Comparison of ENCODE assay signal across 27 cellular contexts in genomic region chrY:13053501-13053900, GRCh38.
A peak's percentile ranks its signal among the peaks of the same experiment; 100 is the strongest.
DNase-seq lines count a peak whose midpoint lies in the region; ATAC-seq, FAIRE-seq and TF ChIP-seq lines count a peak whose summit lies in the region.
"Had no signal": no experiment of that assay in that cellular context is flagged by ENCODE, and none has a peak within 500 bp of the region (broad histone marks: within the 10 kb centered on the region; RNA-seq: fewer than 3 reads in every experiment).

No MANE protein-coding gene starts in this region.

- intact Hi-C loops in right cardiac atrium (cut with DNase I), result no loop called here

- no peak for TF ChIP-seq CTCF in bronchial epithelial cell (IDR thresholded peaks at IDR 0.05; ENCODE audit: insufficient read depth, low read length, severe bottlenecking)

- FAIRE-seq in bronchial epithelial cell (lab: Jason Lieb, UNC), result no peak
- FAIRE-seq: A204.1, GM12878, GM12892, GM18507, GM19239 had no signal

- H3K9me3 ChIP-seq in right cardiac atrium (ENCODE audit: control insufficient read depth, low read length), result no peaks in the 10 kb centered on the region
- H3K9me3 ChIP-seq: BE2C, BLaER1 had no signal

- H3K36me3 ChIP-seq in bronchial epithelial cell (ENCODE audit: control insufficient read depth, insufficient read depth, low read length), result no peaks in the 10 kb centered on the region
- H3K36me3 ChIP-seq: BE2C, BLaER1 had no signal

- H3K27ac ChIP-seq in epithelial cell of prostate (no peak overlapping the region), right cardiac atrium (ENCODE audit: low read length) (no peak overlapping the region)
- H3K27ac ChIP-seq: BLaER1 had no signal

- H3K4me1 ChIP-seq in right cardiac atrium (ENCODE audit: control insufficient read depth, insufficient read depth, low read length), result no peaks in the 10 kb centered on the region
- H3K4me1 ChIP-seq: BE2C, BLaER1 had no signal

- DNase-seq in EL (peak; percentile 1), bronchial epithelial cell (ENCODE audit: low read depth) (peak; percentile 81), epithelial cell of prostate (ENCODE audit: low read depth, low spot score) (peak; percentile 24), right cardiac atrium (no peak)
- DNase-seq: 8988T; ACHN; BE2C; C1 segment of cervical spinal cord; CD4-positive, alpha-beta memory T cell; CD4-positive, CD25-positive, alpha-beta regulatory T cell; CD8-positive, alpha-beta memory T cell; COR-L47; DMS 273 treated with DMSO at 0.1 percent for 48 hours; DMS153; DMS53; DMS79; DND-41; GDM1 had no signal

- H3K27me3 ChIP-seq in bronchial epithelial cell (ENCODE audit: control insufficient read depth, insufficient read depth, low read length), result no peaks in the 10 kb centered on the region
- no peaks in the 10 kb centered on the region for H3K27me3 ChIP-seq in right cardiac atrium (ENCODE audit: control insufficient read depth, insufficient read depth)
- H3K27me3 ChIP-seq: BE2C, BLaER1 had no signal

- ATAC-seq in HG02973 (IDR thresholded peaks at IDR 0.05; ENCODE audit: unreplicated experiment) (no peak), GM21786 (IDR thresholded peaks at IDR 0.05; ENCODE audit: unreplicated experiment) (no peak), right cardiac atrium (no peak), HG03108 (IDR thresholded peaks at IDR 0.05; ENCODE audit: unreplicated experiment) (no peak)
- ATAC-seq: GM12878 had no signal

- H3K4me3 ChIP-seq in bronchial epithelial cell (ENCODE audit: low read depth, low read length) (no peak overlapping the region), right cardiac atrium (ENCODE audit: low read length) (no peak overlapping the region)
- H3K4me3 ChIP-seq: BLaER1, GM12878 had no signal

Comparison
In these comparisons a context has a peak if more than half of its experiments do, and no peak if none do; other contexts are left out.
1. DNase-seq: peak in EL (single experiment), bronchial epithelial cell (single experiment) and epithelial cell of prostate (single experiment); none in right cardiac atrium (0 of 3).